ENCODE assay signal across 21 cellular contexts in the genomic region with DNA sequence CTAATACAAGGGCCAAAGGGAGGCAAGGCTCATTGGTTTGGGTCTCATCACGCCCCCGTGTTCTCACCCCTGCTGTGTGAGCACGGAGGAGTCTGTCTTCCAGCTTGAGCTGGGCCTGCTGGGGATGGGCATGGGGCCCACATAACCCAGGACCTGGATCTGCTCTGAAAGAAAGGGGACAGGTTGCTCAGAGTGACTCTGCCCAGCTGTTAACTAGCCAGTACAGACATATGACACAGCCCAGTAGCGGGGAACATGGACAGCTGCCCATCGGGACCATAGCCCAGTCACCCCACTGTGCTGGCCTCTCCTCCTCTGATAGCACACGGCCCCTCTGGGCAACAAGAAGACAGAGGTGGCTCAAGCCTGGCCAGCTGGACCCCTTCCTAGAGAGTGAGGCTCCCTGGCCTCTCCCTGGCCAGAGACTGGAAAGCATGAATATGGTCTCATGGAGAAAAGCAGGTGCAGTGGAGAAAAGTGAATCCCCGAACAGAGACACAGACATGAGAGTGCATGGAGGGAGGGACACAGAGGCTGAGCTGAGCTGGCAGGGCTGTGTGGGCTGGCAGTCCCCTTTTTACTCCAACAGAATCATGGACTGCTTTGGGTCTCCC.
"Had no signal": no experiment of that assay in that cellular context is flagged by ENCODE, and none has a peak within 500 bp of the region (broad histone marks: within the 10 kb centered on the region; RNA-seq: fewer than 3 reads in every experiment).

No MANE protein-coding gene starts in this region.

- H3K9ac ChIP-seq: SK-N-SH had no signal

- H3K4me2 ChIP-seq: SK-N-SH had no signal

- H3K9me3 ChIP-seq: SK-N-SH had no signal

- H3K27ac ChIP-seq: RWPE1 had no signal

- FAIRE-seq: HTR-8/SVneo had no signal

- ATAC-seq: Panc1, PC-3 had no signal

- DNase-seq: KBM-7; MV-4-11; NCI-H1048; NCI-H1105; NCI-H1417; NCI-H1436 treated with DMSO at 0.1 percent for 48 hours; NCI-H1694 treated with DMSO at 0.1 percent for 48 hours; NCI-H1930; NCI-H2081; NCI-H2107; NCI-H2227 treated with DMSO at 0.1 percent for 48 hours; NCI-H524; NCI-H526 treated with DMSO at 0.1 percent for 48 hours; NCI-H748 treated with DMSO at 0.1 percent for 48 hours; NK-92 treated with Interleukin-12 subunit alpha and Interleukin-12 subunit beta, amount 100 ng/mL, for 24 hours; PC-3; SHP77; SK-N-SH had no signal
